In genomic region chr1:226738421-226738994, GRCh38 we compare ENCODE assay signal across 1 cellular context.
TF ChIP-seq lines count a peak whose summit lies in the region.

No MANE protein-coding gene starts in this region.

TF ChIP-seq in K562, 482 proteins besides CTCF, POLR2A, EP300 and RAD21 (continued from another document):
- TF ChIP-seq, protein P1, sequence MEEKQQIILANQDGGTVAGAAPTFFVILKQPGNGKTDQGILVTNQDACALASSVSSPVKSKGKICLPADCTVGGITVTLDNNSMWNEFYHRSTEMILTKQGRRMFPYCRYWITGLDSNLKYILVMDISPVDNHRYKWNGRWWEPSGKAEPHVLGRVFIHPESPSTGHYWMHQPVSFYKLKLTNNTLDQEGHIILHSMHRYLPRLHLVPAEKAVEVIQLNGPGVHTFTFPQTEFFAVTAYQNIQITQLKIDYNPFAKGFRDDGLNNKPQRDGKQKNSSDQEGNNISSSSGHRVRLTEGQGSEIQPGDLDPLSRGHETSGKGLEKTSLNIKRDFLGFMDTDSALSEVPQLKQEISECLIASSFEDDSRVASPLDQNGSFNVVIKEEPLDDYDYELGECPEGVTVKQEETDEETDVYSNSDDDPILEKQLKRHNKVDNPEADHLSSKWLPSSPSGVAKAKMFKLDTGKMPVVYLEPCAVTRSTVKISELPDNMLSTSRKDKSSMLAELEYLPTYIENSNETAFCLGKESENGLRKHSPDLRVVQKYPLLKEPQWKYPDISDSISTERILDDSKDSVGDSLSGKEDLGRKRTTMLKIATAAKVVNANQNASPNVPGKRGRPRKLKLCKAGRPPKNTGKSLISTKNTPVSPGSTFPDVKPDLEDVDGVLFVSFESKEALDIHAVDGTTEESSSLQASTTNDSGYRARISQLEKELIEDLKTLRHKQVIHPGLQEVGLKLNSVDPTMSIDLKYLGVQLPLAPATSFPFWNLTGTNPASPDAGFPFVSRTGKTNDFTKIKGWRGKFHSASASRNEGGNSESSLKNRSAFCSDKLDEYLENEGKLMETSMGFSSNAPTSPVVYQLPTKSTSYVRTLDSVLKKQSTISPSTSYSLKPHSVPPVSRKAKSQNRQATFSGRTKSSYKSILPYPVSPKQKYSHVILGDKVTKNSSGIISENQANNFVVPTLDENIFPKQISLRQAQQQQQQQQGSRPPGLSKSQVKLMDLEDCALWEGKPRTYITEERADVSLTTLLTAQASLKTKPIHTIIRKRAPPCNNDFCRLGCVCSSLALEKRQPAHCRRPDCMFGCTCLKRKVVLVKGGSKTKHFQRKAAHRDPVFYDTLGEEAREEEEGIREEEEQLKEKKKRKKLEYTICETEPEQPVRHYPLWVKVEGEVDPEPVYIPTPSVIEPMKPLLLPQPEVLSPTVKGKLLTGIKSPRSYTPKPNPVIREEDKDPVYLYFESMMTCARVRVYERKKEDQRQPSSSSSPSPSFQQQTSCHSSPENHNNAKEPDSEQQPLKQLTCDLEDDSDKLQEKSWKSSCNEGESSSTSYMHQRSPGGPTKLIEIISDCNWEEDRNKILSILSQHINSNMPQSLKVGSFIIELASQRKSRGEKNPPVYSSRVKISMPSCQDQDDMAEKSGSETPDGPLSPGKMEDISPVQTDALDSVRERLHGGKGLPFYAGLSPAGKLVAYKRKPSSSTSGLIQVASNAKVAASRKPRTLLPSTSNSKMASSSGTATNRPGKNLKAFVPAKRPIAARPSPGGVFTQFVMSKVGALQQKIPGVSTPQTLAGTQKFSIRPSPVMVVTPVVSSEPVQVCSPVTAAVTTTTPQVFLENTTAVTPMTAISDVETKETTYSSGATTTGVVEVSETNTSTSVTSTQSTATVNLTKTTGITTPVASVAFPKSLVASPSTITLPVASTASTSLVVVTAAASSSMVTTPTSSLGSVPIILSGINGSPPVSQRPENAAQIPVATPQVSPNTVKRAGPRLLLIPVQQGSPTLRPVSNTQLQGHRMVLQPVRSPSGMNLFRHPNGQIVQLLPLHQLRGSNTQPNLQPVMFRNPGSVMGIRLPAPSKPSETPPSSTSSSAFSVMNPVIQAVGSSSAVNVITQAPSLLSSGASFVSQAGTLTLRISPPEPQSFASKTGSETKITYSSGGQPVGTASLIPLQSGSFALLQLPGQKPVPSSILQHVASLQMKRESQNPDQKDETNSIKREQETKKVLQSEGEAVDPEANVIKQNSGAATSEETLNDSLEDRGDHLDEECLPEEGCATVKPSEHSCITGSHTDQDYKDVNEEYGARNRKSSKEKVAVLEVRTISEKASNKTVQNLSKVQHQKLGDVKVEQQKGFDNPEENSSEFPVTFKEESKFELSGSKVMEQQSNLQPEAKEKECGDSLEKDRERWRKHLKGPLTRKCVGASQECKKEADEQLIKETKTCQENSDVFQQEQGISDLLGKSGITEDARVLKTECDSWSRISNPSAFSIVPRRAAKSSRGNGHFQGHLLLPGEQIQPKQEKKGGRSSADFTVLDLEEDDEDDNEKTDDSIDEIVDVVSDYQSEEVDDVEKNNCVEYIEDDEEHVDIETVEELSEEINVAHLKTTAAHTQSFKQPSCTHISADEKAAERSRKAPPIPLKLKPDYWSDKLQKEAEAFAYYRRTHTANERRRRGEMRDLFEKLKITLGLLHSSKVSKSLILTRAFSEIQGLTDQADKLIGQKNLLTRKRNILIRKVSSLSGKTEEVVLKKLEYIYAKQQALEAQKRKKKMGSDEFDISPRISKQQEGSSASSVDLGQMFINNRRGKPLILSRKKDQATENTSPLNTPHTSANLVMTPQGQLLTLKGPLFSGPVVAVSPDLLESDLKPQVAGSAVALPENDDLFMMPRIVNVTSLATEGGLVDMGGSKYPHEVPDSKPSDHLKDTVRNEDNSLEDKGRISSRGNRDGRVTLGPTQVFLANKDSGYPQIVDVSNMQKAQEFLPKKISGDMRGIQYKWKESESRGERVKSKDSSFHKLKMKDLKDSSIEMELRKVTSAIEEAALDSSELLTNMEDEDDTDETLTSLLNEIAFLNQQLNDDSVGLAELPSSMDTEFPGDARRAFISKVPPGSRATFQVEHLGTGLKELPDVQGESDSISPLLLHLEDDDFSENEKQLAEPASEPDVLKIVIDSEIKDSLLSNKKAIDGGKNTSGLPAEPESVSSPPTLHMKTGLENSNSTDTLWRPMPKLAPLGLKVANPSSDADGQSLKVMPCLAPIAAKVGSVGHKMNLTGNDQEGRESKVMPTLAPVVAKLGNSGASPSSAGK (IDR thresholded peaks at IDR 0.05), result no peak
TF ChIP-seq in K562: peak in this region for 1.
